24 cellular contexts compared by ENCODE assay signal in the genomic region with DNA sequence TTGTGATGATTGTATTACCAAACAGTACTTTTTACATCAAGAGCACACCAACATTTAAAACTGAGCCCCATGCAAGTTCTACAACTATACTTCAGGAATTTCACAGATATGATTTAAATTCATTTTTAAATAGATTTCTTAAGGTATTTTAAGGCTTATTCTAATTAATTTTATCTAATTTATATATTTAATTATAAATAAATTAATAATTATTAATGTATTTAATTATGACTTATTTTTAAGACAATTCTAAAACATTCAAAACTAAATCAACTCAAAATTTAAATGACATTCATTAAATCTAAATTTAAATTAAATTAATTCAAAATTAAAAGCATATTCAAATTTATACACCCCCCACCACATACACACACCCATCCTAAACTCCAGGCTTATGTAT.
"Had no signal": no experiment of that assay in that cellular context is flagged by ENCODE, and none has a peak within 500 bp of the region (broad histone marks: within the 10 kb centered on the region; RNA-seq: fewer than 3 reads in every experiment).

No MANE protein-coding gene starts in this region.

- H3K4me3 ChIP-seq: breast epithelium, MG63, Peyer's patch had no signal

- H3K27ac ChIP-seq: breast epithelium, Peyer's patch, WERI-Rb-1 had no signal

- H3K9me3 Mint-ChIP-seq: activated naive CD4-positive, alpha-beta T cell treated with anti-CD3 and anti-CD28 coated beads, Interleukin-2, amount 50 U/mL, for 24 hours had no signal

- H3K9me3 ChIP-seq: breast epithelium, MG63, Peyer's patch had no signal

- H3K27me3 ChIP-seq: breast epithelium, Peyer's patch had no signal

- DNase-seq: activated CD4-positive, alpha-beta T cell treated with anti-CD3 and anti-CD28 coated beads for 48 hours; activated CD4-positive, alpha-beta T cell treated with anti-CD3 and anti-CD28 coated beads, Interleukin-2, amount 50 U/mL, for 4 hours; activated CD4-positive, CD25-positive, alpha-beta regulatory T cell treated with anti-CD3 and anti-CD28 coated beads, Interleukin-2, amount 50 U/mL, for 72 hours; activated CD8-positive, alpha-beta memory T cell treated with anti-CD3 and anti-CD28 coated beads, Interleukin-2, amount 50 U/mL, for 48 hours; activated CD8-positive, alpha-beta T cell treated with anti-CD3 and anti-CD28 coated beads, Interleukin-2, amount 10 ng/mL, durations not matched to agents 7 days and 5 days; activated naive CD4-positive, alpha-beta T cell; activated T-cell treated with anti-CD3 and anti-CD28 coated beads, Interleukin-2, amount 50 U/mL, for 1 hour; aorta; MG63; MV-4-11; NCI-H1092 treated with DMSO at 0.1 percent for 48 hours; NCI-H1436; NCI-H1694 treated with DMSO at 0.1 percent for 48 hours; NCI-H2029 treated with DMSO at 0.1 percent for 48 hours; NCI-H446; NCI-H524; Peyer's patch; SIG-M5; T-cell; T-helper 2 cell; T1000; WERI-Rb-1 had no signal

- H3K36me3 ChIP-seq: breast epithelium, MG63, Peyer's patch, WERI-Rb-1 had no signal

- H3K36me3 Mint-ChIP-seq: activated naive CD4-positive, alpha-beta T cell treated with anti-CD3 and anti-CD28 coated beads, Interleukin-2, amount 50 U/mL, for 24 hours; T-cell had no signal

- ATAC-seq: activated CD8-positive, alpha-beta T cell treated with anti-CD3 and anti-CD28 coated beads, Interleukin-2, amount 10 ng/mL, durations not matched to agents 7 days and 5 days; T-cell had no signal

- H3K4me1 Mint-ChIP-seq: activated naive CD4-positive, alpha-beta T cell treated with anti-CD3 and anti-CD28 coated beads, Interleukin-2, amount 50 U/mL, for 24 hours; T-cell had no signal

- H3K27me3 Mint-ChIP-seq: activated naive CD4-positive, alpha-beta T cell treated with anti-CD3 and anti-CD28 coated beads, Interleukin-2, amount 50 U/mL, for 24 hours; T-cell had no signal

- H3K4me3 Mint-ChIP-seq: activated CD8-positive, alpha-beta T cell treated with anti-CD3 and anti-CD28 coated beads, Interleukin-2, amount 10 ng/mL, durations not matched to agents 7 days and 5 days; activated naive CD4-positive, alpha-beta T cell treated with anti-CD3 and anti-CD28 coated beads, Interleukin-2, amount 50 U/mL, for 24 hours; T-cell had no signal

- H3K27ac Mint-ChIP-seq: activated CD8-positive, alpha-beta T cell treated with anti-CD3 and anti-CD28 coated beads, Interleukin-2, amount 10 ng/mL, durations not matched to agents 7 days and 5 days; activated naive CD4-positive, alpha-beta T cell treated with anti-CD3 and anti-CD28 coated beads, Interleukin-2, amount 50 U/mL, for 24 hours; T-cell had no signal

- H3K4me1 ChIP-seq: breast epithelium, Peyer's patch had no signal
